ENCODE assay signal across 10 cellular contexts in genomic region chr3:184040010-184040409, GRCh38. TPM values are rescaled to one million over a fixed set of nuclear protein-coding genes. Genes with fewer than 3 reads are reported as not detected.
DNase-seq lines count a peak whose midpoint lies in the region; ATAC-seq and TF ChIP-seq lines count a peak whose summit lies in the region.
"Had no signal": no experiment of that assay in that cellular context is flagged by ENCODE, and none has a peak within 500 bp of the region (broad histone marks: within the 10 kb centered on the region; RNA-seq: fewer than 3 reads in every experiment).

No MANE protein-coding gene starts in this region.

- no peak overlapping the region for H3K27ac Mint-ChIP-seq in effector memory CD8-positive, alpha-beta T cell

- H3K27me3 ChIP-seq in adipocyte (replicated peaks; ENCODE audit: control insufficient read depth, insufficient read depth, low read length) (peaks cover 18% of the 10 kb centered on the region), right lobe of liver (no peaks in the 10 kb centered on the region)

- peaks cover 12% of the 10 kb centered on the region for H3K4me1 ChIP-seq in adipocyte (ENCODE audit: control insufficient read depth, insufficient read depth, low read length)
- no peaks in the 10 kb centered on the region for H3K4me1 ChIP-seq in right lobe of liver

- H3K27me3 Mint-ChIP-seq in effector memory CD8-positive, alpha-beta T cell: peaks cover 11 to 15% of the 10 kb centered on the region in 2 donors

- H3K4me3 ChIP-seq in adipocyte (ENCODE audit: low read length) (no peak overlapping the region), right lobe of liver (no peak overlapping the region)

- H3K36me3 Mint-ChIP-seq in effector memory CD8-positive, alpha-beta T cell (ENCODE audit: insufficient read depth): no peaks in the 10 kb centered on the region

- peak; percentile 95 to 98 (median 96) for ATAC-seq in right lobe of liver
- no peak for ATAC-seq in GM19035 (IDR thresholded peaks at IDR 0.05; ENCODE audit: unreplicated experiment)
- ATAC-seq in HG03097 (IDR thresholded peaks at IDR 0.05; ENCODE audit: low FRiP score, unreplicated experiment): no peak
- ATAC-seq in effector memory CD8-positive, alpha-beta T cell (replicated peaks): no peak

- WGBS in right lobe of liver (ENCODE audit: insufficient coverage, low coverage, low lambda C conversion rate, missing lambda C conversion rate): 16% methylated on average over 3 of the region's 3 CpGs

- no peak overlapping the region for H3K4me3 Mint-ChIP-seq in effector memory CD8-positive, alpha-beta T cell

- in situ Hi-C loops in KBM-7 (cut with MboI; ENCODE audit: low pct_unique_long_range_greater_than_20kb, low sequenced_read_pairs): no loop called here

- TF ChIP-seq CTCF in right lobe of liver (IDR thresholded peaks at IDR 0.05): peak; percentile 48 to 68 (median 58)

- no peak overlapping the region for H3K9ac ChIP-seq in adipocyte (ENCODE audit: low read length)

- H3K9me3 Mint-ChIP-seq in effector memory CD8-positive, alpha-beta T cell: no peaks in the 10 kb centered on the region

- DNase-seq in DMS153 treated with DMSO at 0.1 percent for 48 hours (lab: John Stamatoyannopoulos, UW; ENCODE audit: unreplicated experiment): peak; percentile 23
- peak; percentile 32 for DNase-seq in KBM-7
- DNase-seq in adipocyte (ENCODE audit: low read depth): peak; percentile 18
- DNase-seq in right lobe of liver: peak in 1 of 3 donors; percentile 53
- DNase-seq in stimulated activated CD8-positive, alpha-beta memory T cell treated with anti-CD3 and anti-CD28 coated beads, Interleukin-4, amount 100 ng/mL, for 48 hours: no peak
- no peak for DNase-seq in effector memory CD8-positive, alpha-beta T cell
- DNase-seq: GOT3, left cardiac atrium had no signal

- intact Hi-C loops in right lobe of liver (cut with DNase I): no loop called here

- H3K27ac ChIP-seq in right lobe of liver: no peak overlapping the region

- H3K4me1 Mint-ChIP-seq in effector memory CD8-positive, alpha-beta T cell (ENCODE audit: low read depth in 2 of 2): no peaks in the 10 kb centered on the region

- no peaks in the 10 kb centered on the region for H3K36me3 ChIP-seq in adipocyte (ENCODE audit: control insufficient read depth, insufficient read depth, low read length, severe bottlenecking)
- H3K36me3 ChIP-seq in right lobe of liver: no peaks in the 10 kb centered on the region

- no peaks in the 10 kb centered on the region for H3K9me3 ChIP-seq in adipocyte (ENCODE audit: control insufficient read depth, low read length)
- no peaks in the 10 kb centered on the region for H3K9me3 ChIP-seq in right lobe of liver

- TF ChIP-seq POLR2A in right lobe of liver (IDR thresholded peaks at IDR 0.05): no peak

RNA-seq across cellular contexts. Expression of gene HTR3D, which starts 8.5 kb away (rescaled TPM):
- total RNA-seq in right lobe of liver: not detected
- total RNA-seq: left cardiac atrium had no signal

RNA-seq across cellular contexts. Expression of gene HTR3C, which starts 12.8 kb away (rescaled TPM):
- total RNA-seq in right lobe of liver: not detected
- total RNA-seq: left cardiac atrium had no signal

RNA-seq across cellular contexts. Expression of gene ABCC5, which starts 22.3 kb away (rescaled TPM):
- total RNA-seq in right lobe of liver: 1 to 10 TPM; 5.5 to 9.4 (median 7.6) TPM

RNA-seq across cellular contexts. Expression of gene HTR3E, which starts 56.9 kb away (rescaled TPM):
- total RNA-seq in right lobe of liver: not detected
- total RNA-seq: left cardiac atrium had no signal

Comparison
In these comparisons a context has a peak if more than half of its experiments do, and no peak if none do; other contexts are left out.
1. DNase-seq: peak in DMS153 treated with DMSO at 0.1 percent for 48 hours (single experiment), KBM-7 (single experiment) and adipocyte (single experiment); none in stimulated activated CD8-positive, alpha-beta memory T cell treated with anti-CD3 and anti-CD28 coated beads, Interleukin-4, amount 100 ng/mL, for 48 hours (single experiment) and effector memory CD8-positive, alpha-beta T cell (0 of 3).
2. ATAC-seq: peak in right lobe of liver (4 of 4); none in GM19035 (single experiment), HG03097 (single experiment) and effector memory CD8-positive, alpha-beta T cell (single experiment).